ENCODE assay signal across 15 cellular contexts in the genomic region with DNA sequence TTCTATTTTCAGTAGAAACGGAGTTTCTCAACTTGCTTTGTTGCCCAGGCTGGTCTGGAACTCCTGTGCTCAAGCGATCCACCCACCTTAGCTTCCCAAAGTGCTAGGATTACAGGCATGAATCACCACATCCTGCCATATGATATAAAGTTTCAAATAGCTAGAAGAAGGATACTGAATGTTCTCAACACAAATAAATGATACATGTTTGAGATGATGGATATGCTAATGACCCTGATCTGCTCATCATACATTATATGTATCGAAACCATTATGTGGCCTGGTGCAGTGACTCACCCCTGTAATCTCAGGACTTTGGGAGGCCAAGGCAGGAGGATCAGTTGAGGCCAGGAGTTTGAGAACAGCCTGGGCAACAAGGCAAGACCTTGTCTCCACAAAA. TPM values are rescaled to one million over a fixed set of nuclear protein-coding genes. Genes with fewer than 3 reads are reported as not detected.
DNase-seq lines count a peak whose midpoint lies in the region; ATAC-seq and TF ChIP-seq lines count a peak whose summit lies in the region.
"Had no signal": no experiment of that assay in that cellular context is flagged by ENCODE, and none has a peak within 500 bp of the region (broad histone marks: within the 10 kb centered on the region; RNA-seq: fewer than 3 reads in every experiment).

No MANE protein-coding gene starts in this region.

- H3K4me3 Mint-ChIP-seq in activated CD8-positive, alpha-beta memory T cell treated with anti-CD3 and anti-CD28 coated beads, Interleukin-2, amount 10 ng/mL, durations not matched to agents 7 days and 5 days = no peak overlapping the region
- H3K4me3 Mint-ChIP-seq: IgD-negative memory B cell; stimulated activated naive B cell treated with anti-CD40 and anti-IgM and Interleukin-4, amounts not matched to agents 10 μg/mL and 1 μg/mL and 100 μg/mL, for 72 hours had no signal

- H3K36me3 Mint-ChIP-seq in activated CD8-positive, alpha-beta memory T cell treated with anti-CD3 and anti-CD28 coated beads, Interleukin-2, amount 10 ng/mL, durations not matched to agents 7 days and 5 days = peaks cover 16% of the 10 kb centered on the region

- peaks cover 24% of the 10 kb centered on the region for H3K4me1 Mint-ChIP-seq in activated CD8-positive, alpha-beta memory T cell treated with anti-CD3 and anti-CD28 coated beads, Interleukin-2, amount 10 ng/mL, durations not matched to agents 7 days and 5 days

- no peaks in the 10 kb centered on the region for H3K9me3 Mint-ChIP-seq in activated CD8-positive, alpha-beta memory T cell treated with anti-CD3 and anti-CD28 coated beads, Interleukin-2, amount 10 ng/mL, durations not matched to agents 7 days and 5 days (ENCODE audit: low read depth)
- H3K9me3 Mint-ChIP-seq: IgD-negative memory B cell; stimulated activated naive B cell treated with anti-CD40 and anti-IgM and Interleukin-4, amounts not matched to agents 10 μg/mL and 1 μg/mL and 100 μg/mL, for 72 hours had no signal

- no peak for DNase-seq in activated CD8-positive, alpha-beta memory T cell treated with anti-CD3 and anti-CD28 coated beads, Interleukin-2, amount 10 ng/mL, durations not matched to agents 7 days and 5 days
- no peak for DNase-seq in activated CD8-positive, alpha-beta memory T cell treated with anti-CD3 and anti-CD28 coated beads, Interleukin-2, amount 50 U/mL, for 48 hours
- DNase-seq in M059J (ENCODE audit: low read depth) (peak; percentile 92), brain microvascular endothelial cell (peak; percentile 85), non-pigmented ciliary epithelial cell (ENCODE audit: low read depth) (peak; percentile 67), cardiac septum (ENCODE audit: low spot score) (no peak), NCI-H1092 (lab: John Stamatoyannopoulos, UW) (no peak), DMS 273 (lab: John Stamatoyannopoulos, UW; ENCODE audit: unreplicated experiment) (no peak)
- DNase-seq: activated effector memory CD4-positive, alpha-beta T cell treated with anti-CD3 and anti-CD28 coated beads, Interleukin-2, amount 50 U/mL, for 16 hours; esophagus squamous epithelium; mesendoderm; NCI-H446 treated with DMSO at 0.1 percent for 48 hours; right lobe of liver; stimulated activated naive B cell treated with anti-CD40 and anti-IgM and Interleukin-4, amounts not matched to agents 10 μg/mL and 1 μg/mL and 100 μg/mL, for 72 hours had no signal

- CTCF ChIA-PET in activated CD8-positive, alpha-beta memory T cell treated with anti-CD3 and anti-CD28 coated beads, Interleukin-2, amount 10 ng/mL, durations not matched to agents 7 days and 5 days (lab: Charles Lee) = interaction anchor here (0.7 to 1.6 kb wide), 4 partner anchors 18 to 315 kb away, joined by 3 to 5 read pairs (median 4); a partner anchor contains a TSS

- intact Hi-C loops in cardiac septum (cut with DNase I) = no loop called here

- in situ Hi-C loops in brain microvascular endothelial cell (cut with HindIII; ENCODE audit: low pct_ligation_motif_present, low sequenced_read_pairs) = no loop called here

- ATAC-seq in activated CD8-positive, alpha-beta memory T cell treated with anti-CD3 and anti-CD28 coated beads, Interleukin-2, amount 10 ng/mL, durations not matched to agents 7 days and 5 days = no peak
- ATAC-seq: right lobe of liver; stimulated activated naive B cell treated with anti-CD40 and anti-IgM and Interleukin-4, amounts not matched to agents 10 μg/mL and 1 μg/mL and 100 μg/mL, for 72 hours had no signal

- no peak overlapping the region for H3K4me3 ChIP-seq in brain microvascular endothelial cell (ENCODE audit: low read depth, low read length)
- H3K4me3 ChIP-seq: esophagus squamous epithelium, right lobe of liver had no signal

- peak overlapping the region; percentile 28 for H3K27ac Mint-ChIP-seq in activated CD8-positive, alpha-beta memory T cell treated with anti-CD3 and anti-CD28 coated beads, Interleukin-2, amount 10 ng/mL, durations not matched to agents 7 days and 5 days
- H3K27ac Mint-ChIP-seq: stimulated activated naive B cell treated with anti-CD40 and anti-IgM and Interleukin-4, amounts not matched to agents 10 μg/mL and 1 μg/mL and 100 μg/mL, for 72 hours had no signal

- no peaks in the 10 kb centered on the region for H3K36me3 ChIP-seq in brain microvascular endothelial cell (replicated peaks)
- H3K36me3 ChIP-seq: esophagus squamous epithelium, right lobe of liver had no signal

- TF ChIP-seq CTCF in brain microvascular endothelial cell (IDR thresholded peaks at IDR 0.05; ENCODE audit: low read depth, low read length, missing control alignments) = no peak

- H3K27me3 Mint-ChIP-seq in activated CD8-positive, alpha-beta memory T cell treated with anti-CD3 and anti-CD28 coated beads, Interleukin-2, amount 10 ng/mL, durations not matched to agents 7 days and 5 days = no peaks in the 10 kb centered on the region
- H3K27me3 Mint-ChIP-seq: IgD-negative memory B cell; stimulated activated naive B cell treated with anti-CD40 and anti-IgM and Interleukin-4, amounts not matched to agents 10 μg/mL and 1 μg/mL and 100 μg/mL, for 72 hours had no signal

- peak overlapping the region; percentile 50 for H3K27ac ChIP-seq in brain microvascular endothelial cell
- H3K27ac ChIP-seq: right lobe of liver had no signal

- no peaks in the 10 kb centered on the region for H3K27me3 ChIP-seq in brain microvascular endothelial cell (replicated peaks)
- H3K27me3 ChIP-seq: esophagus squamous epithelium, right lobe of liver had no signal

RNA-seq across cellular contexts. Expression of a gene that starts 11.5 kb away (rescaled TPM):
- total RNA-seq in activated CD8-positive, alpha-beta memory T cell treated with anti-CD3 and anti-CD28 coated beads, Interleukin-2, amount 10 ng/mL, durations not matched to agents 7 days and 5 days = not detected
- not detected in 2 replicates for total RNA-seq in M059J (2014; rRNA removed; shearing (Covaris generic))
- not detected for total RNA-seq in cardiac septum
- total RNA-seq: esophagus squamous epithelium, right lobe of liver had no signal

RNA-seq across cellular contexts. Expression of a gene that starts 18.4 kb away (rescaled TPM):
- 100 to 1,000 TPM; 181 to 199 TPM for total RNA-seq in activated CD8-positive, alpha-beta memory T cell treated with anti-CD3 and anti-CD28 coated beads, Interleukin-2, amount 10 ng/mL, durations not matched to agents 7 days and 5 days
- total RNA-seq in M059J (2014; rRNA removed; shearing (Covaris generic)) = 11.1 and 12.6 TPM in 2 replicates
- 0.32 TPM for total RNA-seq in cardiac septum

RNA-seq across cellular contexts. Expression of a gene that starts 23.4 kb away (rescaled TPM):
- 10 to 100 TPM; 64.6 to 72.0 TPM for total RNA-seq in activated CD8-positive, alpha-beta memory T cell treated with anti-CD3 and anti-CD28 coated beads, Interleukin-2, amount 10 ng/mL, durations not matched to agents 7 days and 5 days
- 164 and 178 TPM in 2 replicates for total RNA-seq in M059J (2014; rRNA removed; shearing (Covaris generic))
- total RNA-seq in cardiac septum = 36.9 TPM

RNA-seq across cellular contexts. Expression of a gene that starts 35.9 kb away (rescaled TPM):
- 100 to 1,000 TPM; 144 to 154 TPM for total RNA-seq in activated CD8-positive, alpha-beta memory T cell treated with anti-CD3 and anti-CD28 coated beads, Interleukin-2, amount 10 ng/mL, durations not matched to agents 7 days and 5 days
- total RNA-seq in M059J (2014; rRNA removed; shearing (Covaris generic)) = 113 and 140 TPM in 2 replicates
- 51.8 TPM for total RNA-seq in cardiac septum

RNA-seq across cellular contexts. Expression of a gene that starts 50.2 kb away (rescaled TPM):
- total RNA-seq in activated CD8-positive, alpha-beta memory T cell treated with anti-CD3 and anti-CD28 coated beads, Interleukin-2, amount 10 ng/mL, durations not matched to agents 7 days and 5 days = 100 to 1,000 TPM; 204 to 271 TPM
- total RNA-seq in M059J (2014; rRNA removed; shearing (Covaris generic)) = 110 and 159 TPM in 2 replicates
- total RNA-seq in cardiac septum = 17.8 TPM

Comparison
In these comparisons a context has a peak if more than half of its experiments do, and no peak if none do; other contexts are left out.
1. DNase-seq: peak in M059J (single experiment), brain microvascular endothelial cell (single experiment) and non-pigmented ciliary epithelial cell (single experiment); none in activated CD8-positive, alpha-beta memory T cell treated with anti-CD3 and anti-CD28 coated beads, Interleukin-2, amount 10 ng/mL, durations not matched to agents 7 days and 5 days (single experiment), activated CD8-positive, alpha-beta memory T cell treated with anti-CD3 and anti-CD28 coated beads, Interleukin-2, amount 50 U/mL, for 48 hours (single experiment), cardiac septum (single experiment), NCI-H1092 (single experiment) and DMS 273 (single experiment).
2. RNA of a gene that starts 18.4 kb away (total RNA-seq): 181 to 199 TPM in activated CD8-positive, alpha-beta memory T cell treated with anti-CD3 and anti-CD28 coated beads, Interleukin-2, amount 10 ng/mL, durations not matched to agents 7 days and 5 days; 11.1 to 12.6 TPM in M059J and 0.32 TPM in cardiac septum (single experiment); every median in the first group is over 10 times any median in the second.